In the genomic region with DNA sequence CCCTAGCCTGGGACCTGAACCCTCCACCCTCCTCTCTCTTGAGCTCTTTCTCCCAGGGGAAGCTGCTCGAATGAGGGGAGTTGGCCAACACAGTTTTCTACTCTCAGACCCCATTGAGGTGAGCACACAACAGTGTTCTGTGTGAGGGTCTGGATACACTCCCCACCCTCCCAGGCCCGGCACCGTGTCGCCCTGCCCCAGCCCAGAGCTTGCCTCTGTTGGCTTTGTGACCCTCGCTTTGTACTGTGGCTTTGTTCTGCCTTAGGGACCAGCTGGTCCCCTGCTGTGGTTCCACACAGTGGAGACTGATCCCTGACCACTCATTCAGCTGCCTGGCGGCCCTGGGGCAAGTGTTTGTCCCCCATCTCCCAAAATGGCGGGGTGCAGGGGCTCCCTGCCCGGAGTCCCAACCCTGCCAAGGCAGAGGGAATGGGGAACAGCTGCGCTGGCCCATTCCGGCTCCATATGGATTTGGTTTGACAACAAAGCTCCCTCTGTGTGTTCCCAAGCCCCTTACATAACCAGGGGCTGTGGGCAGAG, we compare ENCODE assay signal across 16 cellular contexts. TPM values are rescaled to one million over a fixed set of nuclear protein-coding genes. Genes with fewer than 3 reads are reported as not detected.
DNase-seq lines count a peak whose midpoint lies in the region; ATAC-seq and TF ChIP-seq lines count a peak whose summit lies in the region.
"Had no signal": no experiment of that assay in that cellular context is flagged by ENCODE, and none has a peak within 500 bp of the region (broad histone marks: within the 10 kb centered on the region; RNA-seq: fewer than 3 reads in every experiment).

No MANE protein-coding gene starts in this region.

- no peak overlapping the region for H3K4me3 Mint-ChIP-seq in GM23338
- H3K4me3 Mint-ChIP-seq in dendritic cell treated with granulocyte-macrophage colony-stimulating factor and Interleukin-4, amounts not matched to agents 40 ng/mL and 50 ng/mL, for 4 days: peak overlapping the region; percentile 13
- H3K4me3 Mint-ChIP-seq in activated T-cell treated with anti-CD3 and anti-CD28 coated beads, Interleukin-2, amount 50 U/mL, for 4 hours: no peak overlapping the region
- no peak overlapping the region for H3K4me3 Mint-ChIP-seq in stimulated activated memory B cell treated with anti-CD40 and anti-IgM and Interleukin-4, amounts not matched to agents 10 μg/mL and 1 μg/mL and 100 μg/mL, for 72 hours
- H3K4me3 Mint-ChIP-seq: activated CD4-positive, alpha-beta memory T cell treated with anti-CD3 and anti-CD28 coated beads, Interleukin-2, amount 10 ng/mL, durations not matched to agents 7 days and 5 days; stimulated activated effector memory CD8-positive, alpha-beta T cell treated with anti-CD3 and anti-CD28 coated beads, Interleukin-12 subunit alpha, Interleukin-12 subunit beta, amount 100 ng/mL, for 72 hours had no signal

- H3K36me3 Mint-ChIP-seq in GM23338 (ENCODE audit: low read depth): no peaks in the 10 kb centered on the region; the same call in 2 of the 3 replicates
- peaks cover 18% of the 10 kb centered on the region for H3K36me3 Mint-ChIP-seq in dendritic cell treated with granulocyte-macrophage colony-stimulating factor and Interleukin-4, amounts not matched to agents 40 ng/mL and 50 ng/mL, for 4 days (ENCODE audit: low read depth)
- no peaks in the 10 kb centered on the region for H3K36me3 Mint-ChIP-seq in activated T-cell treated with anti-CD3 and anti-CD28 coated beads, Interleukin-2, amount 50 U/mL, for 4 hours (ENCODE audit: insufficient read depth)
- no peaks in the 10 kb centered on the region for H3K36me3 Mint-ChIP-seq in stimulated activated memory B cell treated with anti-CD40 and anti-IgM and Interleukin-4, amounts not matched to agents 10 μg/mL and 1 μg/mL and 100 μg/mL, for 72 hours
- H3K36me3 Mint-ChIP-seq: stimulated activated effector memory CD8-positive, alpha-beta T cell treated with anti-CD3 and anti-CD28 coated beads, Interleukin-12 subunit alpha, Interleukin-12 subunit beta, amount 100 ng/mL, for 72 hours had no signal

- H3K4me1 Mint-ChIP-seq in GM23338: peaks cover 55% of the 10 kb centered on the region
- peaks cover 77% of the 10 kb centered on the region for H3K4me1 Mint-ChIP-seq in dendritic cell treated with granulocyte-macrophage colony-stimulating factor and Interleukin-4, amounts not matched to agents 40 ng/mL and 50 ng/mL, for 4 days (ENCODE audit: low read depth)
- H3K4me1 Mint-ChIP-seq in activated T-cell treated with anti-CD3 and anti-CD28 coated beads, Interleukin-2, amount 50 U/mL, for 4 hours (ENCODE audit: low read depth): no peaks in the 10 kb centered on the region
- peaks cover 5% of the 10 kb centered on the region for H3K4me1 Mint-ChIP-seq in stimulated activated memory B cell treated with anti-CD40 and anti-IgM and Interleukin-4, amounts not matched to agents 10 μg/mL and 1 μg/mL and 100 μg/mL, for 72 hours
- H3K4me1 Mint-ChIP-seq: activated CD4-positive, alpha-beta memory T cell treated with anti-CD3 and anti-CD28 coated beads, Interleukin-2, amount 10 ng/mL, durations not matched to agents 7 days and 5 days had no signal

- no peaks in the 10 kb centered on the region for H3K36me3 ChIP-seq in GM23338 (ENCODE audit: insufficient read depth)

- H3K27ac Mint-ChIP-seq in GM23338: no peak overlapping the region
- peak overlapping the region; percentile 56 for H3K27ac Mint-ChIP-seq in dendritic cell treated with granulocyte-macrophage colony-stimulating factor and Interleukin-4, amounts not matched to agents 40 ng/mL and 50 ng/mL, for 4 days
- no peak overlapping the region for H3K27ac Mint-ChIP-seq in stimulated activated memory B cell treated with anti-CD40 and anti-IgM and Interleukin-4, amounts not matched to agents 10 μg/mL and 1 μg/mL and 100 μg/mL, for 72 hours
- H3K27ac Mint-ChIP-seq: activated CD4-positive, alpha-beta memory T cell treated with anti-CD3 and anti-CD28 coated beads, Interleukin-2, amount 10 ng/mL, durations not matched to agents 7 days and 5 days had no signal

- H3K27ac ChIP-seq in GM23338 (ENCODE audit: low read depth) (no peak overlapping the region), layer of hippocampus (ENCODE audit: low read depth, low read length) (peak overlapping the region; percentile 87)
- H3K27ac ChIP-seq: hepatocyte, VCaP had no signal

- peaks cover 8% of the 10 kb centered on the region for H3K27me3 Mint-ChIP-seq in GM23338 (ENCODE audit: insufficient read depth, low read depth, poor library complexity)
- no peaks in the 10 kb centered on the region for H3K27me3 Mint-ChIP-seq in dendritic cell treated with granulocyte-macrophage colony-stimulating factor and Interleukin-4, amounts not matched to agents 40 ng/mL and 50 ng/mL, for 4 days
- H3K27me3 Mint-ChIP-seq in activated T-cell treated with anti-CD3 and anti-CD28 coated beads, Interleukin-2, amount 50 U/mL, for 4 hours (ENCODE audit: low read depth): no peaks in the 10 kb centered on the region
- H3K27me3 Mint-ChIP-seq in stimulated activated memory B cell treated with anti-CD40 and anti-IgM and Interleukin-4, amounts not matched to agents 10 μg/mL and 1 μg/mL and 100 μg/mL, for 72 hours: no peaks in the 10 kb centered on the region
- H3K27me3 Mint-ChIP-seq: activated CD4-positive, alpha-beta memory T cell treated with anti-CD3 and anti-CD28 coated beads, Interleukin-2, amount 10 ng/mL, durations not matched to agents 7 days and 5 days had no signal

- peak; percentile 27 for ATAC-seq in GM23338
- ATAC-seq in activated T-cell treated with anti-CD3 and anti-CD28 coated beads, Interleukin-2, amount 50 U/mL, for 4 hours: no peak
- no peak for ATAC-seq in stimulated activated memory B cell treated with anti-CD40 and anti-IgM and Interleukin-4, amounts not matched to agents 10 μg/mL and 1 μg/mL and 100 μg/mL, for 72 hours
- ATAC-seq: stimulated activated effector memory CD8-positive, alpha-beta T cell treated with anti-CD3 and anti-CD28 coated beads, Interleukin-12 subunit alpha, Interleukin-12 subunit beta, amount 100 ng/mL, for 72 hours had no signal

- no peak overlapping the region for H3K4me3 ChIP-seq in GM23338
- H3K4me3 ChIP-seq: hepatocyte had no signal

- H3K4me1 ChIP-seq in GM23338 (ENCODE audit: insufficient read depth): peaks cover 13% of the 10 kb centered on the region

- intact Hi-C loops in dendritic cell treated with granulocyte-macrophage colony-stimulating factor and Interleukin-4, amounts not matched to agents 40 ng/mL and 50 ng/mL, for 4 days (cut with micrococcal nuclease): no loop called here

- H3K4me2 ChIP-seq in GM23338: no peak overlapping the region
- H3K4me2 ChIP-seq: hepatocyte had no signal

- DNase-seq in GM23338 (ENCODE audit: low spot score): no peak
- DNase-seq in putamen (ENCODE audit: low spot score): peak; percentile 94
- no peak for DNase-seq in activated T-cell treated with anti-CD3 and anti-CD28 coated beads, Interleukin-2, amount 50 U/mL, for 4 hours
- DNase-seq in stimulated activated CD4-positive, alpha-beta T cell treated with anti-CD3 and anti-CD28 coated beads, Interleukin-15, amount 100 ng/mL, for 24 hours: no peak
- DNase-seq in NCI-H1930 (lab: John Stamatoyannopoulos, UW): no peak
- DNase-seq: activated CD4-positive, alpha-beta memory T cell treated with anti-CD3 and anti-CD28 coated beads, Interleukin-2, amount 10 ng/mL, durations not matched to agents 7 days and 5 days; NCI-H2029 treated with DMSO at 0.1 percent for 48 hours; NCI-H82; RPMI8226; small intestine had no signal

- no peaks in the 10 kb centered on the region for H3K9me3 Mint-ChIP-seq in GM23338
- H3K9me3 Mint-ChIP-seq in dendritic cell treated with granulocyte-macrophage colony-stimulating factor and Interleukin-4, amounts not matched to agents 40 ng/mL and 50 ng/mL, for 4 days: no peaks in the 10 kb centered on the region
- no peaks in the 10 kb centered on the region for H3K9me3 Mint-ChIP-seq in activated T-cell treated with anti-CD3 and anti-CD28 coated beads, Interleukin-2, amount 50 U/mL, for 4 hours
- no peaks in the 10 kb centered on the region for H3K9me3 Mint-ChIP-seq in stimulated activated memory B cell treated with anti-CD40 and anti-IgM and Interleukin-4, amounts not matched to agents 10 μg/mL and 1 μg/mL and 100 μg/mL, for 72 hours
- H3K9me3 Mint-ChIP-seq: activated CD4-positive, alpha-beta memory T cell treated with anti-CD3 and anti-CD28 coated beads, Interleukin-2, amount 10 ng/mL, durations not matched to agents 7 days and 5 days; stimulated activated effector memory CD8-positive, alpha-beta T cell treated with anti-CD3 and anti-CD28 coated beads, Interleukin-12 subunit alpha, Interleukin-12 subunit beta, amount 100 ng/mL, for 72 hours had no signal

- H3K27me3 ChIP-seq in GM23338 (ENCODE audit: insufficient read depth) (no peaks in the 10 kb centered on the region), layer of hippocampus (ENCODE audit: control insufficient read depth, insufficient read depth, low read length) (no peaks in the 10 kb centered on the region)
- H3K27me3 ChIP-seq: hepatocyte had no signal

- no peaks in the 10 kb centered on the region; the same call in 1 of the 2 replicates for H4K20me1 ChIP-seq in GM23338 (replicated peaks; ENCODE audit: insufficient read depth)

- H3K79me2 ChIP-seq in GM23338 (replicated peaks; ENCODE audit: insufficient read depth): peaks cover 21% of the 10 kb centered on the region

- no peak overlapping the region for H2AFZ ChIP-seq in GM23338
- H2AFZ ChIP-seq: hepatocyte had no signal

- no peaks in the 10 kb centered on the region for H3F3A ChIP-seq in GM23338 (replicated peaks; ENCODE audit: low read depth)

- TF ChIP-seq CTCF in GM23338 (conservative IDR thresholded peaks at IDR 0.05; ENCODE audit: low read depth in 2 of 2): no peak

- no peaks in the 10 kb centered on the region for H3K9me2 ChIP-seq in GM23338 (ENCODE audit: insufficient read depth)

TF ChIP-seq in GM23338, 12 proteins besides CTCF, POLR2A, EP300 and RAD21 (continues in another document):
- TF ChIP-seq, protein P1, sequence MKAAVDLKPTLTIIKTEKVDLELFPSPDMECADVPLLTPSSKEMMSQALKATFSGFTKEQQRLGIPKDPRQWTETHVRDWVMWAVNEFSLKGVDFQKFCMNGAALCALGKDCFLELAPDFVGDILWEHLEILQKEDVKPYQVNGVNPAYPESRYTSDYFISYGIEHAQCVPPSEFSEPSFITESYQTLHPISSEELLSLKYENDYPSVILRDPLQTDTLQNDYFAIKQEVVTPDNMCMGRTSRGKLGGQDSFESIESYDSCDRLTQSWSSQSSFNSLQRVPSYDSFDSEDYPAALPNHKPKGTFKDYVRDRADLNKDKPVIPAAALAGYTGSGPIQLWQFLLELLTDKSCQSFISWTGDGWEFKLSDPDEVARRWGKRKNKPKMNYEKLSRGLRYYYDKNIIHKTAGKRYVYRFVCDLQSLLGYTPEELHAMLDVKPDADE (IDR thresholded peaks at IDR 0.05): no peak
- no peak for TF ChIP-seq POLR2AphosphoS5 (IDR thresholded peaks at IDR 0.05; ENCODE audit: low read depth)

RNA-seq across cellular contexts. Expression of a gene that starts 8.3 kb away (rescaled TPM):
- 16.6 and 28.0 TPM in 2 replicates for total RNA-seq in GM23338 (2014; rRNA removed; shearing (Covaris generic))
- 10.1 and 10.8 TPM in 2 replicates for polyA plus RNA-seq in GM23338 (2016; fragmentation: Nextera tagmentation; extraction: Ambion mirVana)
- total RNA-seq in activated T-cell treated with anti-CD3 and anti-CD28 coated beads, Interleukin-2, amount 50 U/mL, for 4 hours: 1 to 10 TPM; 7.7 to 8.2 (median 7.9) TPM

RNA-seq across cellular contexts. Expression of a gene that starts 59.9 kb away (rescaled TPM):
- total RNA-seq in GM23338 (2014; rRNA removed; shearing (Covaris generic)): 26.8 and 28.5 TPM in 2 replicates
- polyA plus RNA-seq in GM23338 (2016; fragmentation: Nextera tagmentation; extraction: Ambion mirVana): 41.1 and 46.4 TPM in 2 replicates
- total RNA-seq in activated T-cell treated with anti-CD3 and anti-CD28 coated beads, Interleukin-2, amount 50 U/mL, for 4 hours: 10 to 100 TPM; 31.4 to 37.6 (median 37.5) TPM
